In genomic region chr12:25251749-25252148, GRCh38 we compare ENCODE assay signal across 9 cellular contexts. TPM values are rescaled to one million over a fixed set of nuclear protein-coding genes. Genes with fewer than 3 reads are reported as not detected.
A peak's percentile ranks its signal among the peaks of the same experiment; 100 is the strongest.
DNase-seq lines count a peak whose midpoint lies in the region; ATAC-seq, FAIRE-seq and TF ChIP-seq lines count a peak whose summit lies in the region.
"Had no signal": no experiment of that assay in that cellular context is flagged by ENCODE, and none has a peak within 500 bp of the region (broad histone marks: within the 10 kb centered on the region; RNA-seq: fewer than 3 reads in every experiment).

No MANE protein-coding gene starts in this region.

- H3K27me3 ChIP-seq in CD8-positive, alpha-beta T cell (ENCODE audit: insufficient read depth, low read length): no peaks in the 10 kb centered on the region
- H3K27me3 ChIP-seq in PC-9 (ENCODE audit: insufficient read depth, low read depth) (no peaks in the 10 kb centered on the region), endothelial cell of umbilical vein (ENCODE audit: control insufficient read depth in 2 of 2, insufficient read depth in 2 of 2, low read length in 2 of 2) (peaks cover 9 to 25% of the 10 kb centered on the region in 2 experiments), osteoblast (ENCODE audit: insufficient read depth, low read length) (peaks cover 2% of the 10 kb centered on the region)

- TF ChIP-seq CTCF in CD8-positive, alpha-beta T cell (IDR thresholded peaks at IDR 0.05): no peak
- no peak for TF ChIP-seq CTCF in PC-9 (conservative IDR thresholded peaks at IDR 0.05)
- no peak for TF ChIP-seq CTCF in endothelial cell of umbilical vein (IDR thresholded peaks at IDR 0.05; ENCODE audit: extremely low read depth in 1 of 2, insufficient read depth in 1 of 2, low read depth in 1 of 2, low read length in 2 of 2)
- no peak for TF ChIP-seq CTCF in osteoblast (IDR thresholded peaks at IDR 0.05; ENCODE audit: extremely low read depth, low read depth, low read length)

- H3K4me2 ChIP-seq in PC-9 (peak overlapping the region; percentile 85), endothelial cell of umbilical vein (ENCODE audit: insufficient read depth, low read length) (peak overlapping the region; percentile 82), osteoblast (ENCODE audit: insufficient read depth, low read length) (peak overlapping the region; percentile 85)

- dilution Hi-C loops in endothelial cell of umbilical vein (cut with MboI; ENCODE audit: extremely low pct_ligation_motif_present, low sequenced_read_pairs): no loop called here

- H3K4me1 ChIP-seq in CD8-positive, alpha-beta T cell (ENCODE audit: insufficient read depth, low read length): peaks cover 11% of the 10 kb centered on the region
- H3K4me1 ChIP-seq in PC-9 (replicated peaks; ENCODE audit: insufficient read depth) (peaks cover 18% of the 10 kb centered on the region), endothelial cell of umbilical vein (ENCODE audit: control insufficient read depth, extremely low read depth, insufficient read depth, low read length) (peaks cover 10% of the 10 kb centered on the region), osteoblast (ENCODE audit: insufficient read depth, low read length) (peaks cover 7% of the 10 kb centered on the region)

- no peak for TF ChIP-seq POLR2A in endothelial cell of umbilical vein (IDR thresholded peaks at IDR 0.05; ENCODE audit: low read depth, low read length)

- peaks cover 17% of the 10 kb centered on the region for H3K36me3 Mint-ChIP-seq in CD8-positive, alpha-beta T cell

- no peak for DNase-seq in CD8-positive, alpha-beta T cell
- DNase-seq in PC-9: no peak
- no peak for DNase-seq in endothelial cell of umbilical vein (ENCODE audit: low read depth, low spot score)
- DNase-seq in osteoblast (ENCODE audit: insufficient read length, low spot score, missing footprints): no peak
- DNase-seq in ureter (ENCODE audit: low spot score): no peak
- DNase-seq in DMS153 treated with DMSO at 0.1 percent for 48 hours (lab: John Stamatoyannopoulos, UW; ENCODE audit: unreplicated experiment): no peak
- DNase-seq in DMS53 treated with DMSO at 0.1 percent for 48 hours (lab: John Stamatoyannopoulos, UW; ENCODE audit: unreplicated experiment): no peak
- DNase-seq: SHP77 treated with DMSO at 0.1 percent for 48 hours had no signal

- H2AFZ ChIP-seq in PC-9: peak overlapping the region; percentile 91
- H2AFZ ChIP-seq in endothelial cell of umbilical vein (ENCODE audit: low read depth, low read length): peak overlapping the region; percentile 93
- peak overlapping the region; percentile 89 for H2AFZ ChIP-seq in osteoblast (ENCODE audit: low read length)

- H3K4me1 Mint-ChIP-seq in CD8-positive, alpha-beta T cell (ENCODE audit: low read depth): peaks cover 36% of the 10 kb centered on the region

- BruUV-seq in PC-9 (replicated peaks; lab: Mats Ljungman, UMichigan): no TSS peak
- BruUV-seq in endothelial cell of umbilical vein (replicated peaks; lab: Mats Ljungman, UMichigan): no TSS peak

- peak overlapping the region; percentile 93 for H3K4me3 Mint-ChIP-seq in CD8-positive, alpha-beta T cell

- H3K79me2 ChIP-seq in PC-9 (ENCODE audit: low read depth) (peaks cover 35% of the 10 kb centered on the region), endothelial cell of umbilical vein (ENCODE audit: control insufficient read depth, insufficient read depth, low read length) (peaks cover 29% of the 10 kb centered on the region), osteoblast (ENCODE audit: insufficient read depth, low read length) (peaks cover 34% of the 10 kb centered on the region)

- CTCF ChIA-PET in CD8-positive, alpha-beta T cell (lab: Charles Lee): interaction anchor here (1.3 to 2.1 kb wide), 2 partner anchors 10 to 133 kb away, joined by 4 to 11 read pairs; no protein-coding TSS in a partner anchor
- CTCF ChIA-PET in PC-9 (lab: Charles Lee): no interaction called here
- CTCF ChIA-PET in endothelial cell of umbilical vein (lab: Charles Lee): interaction anchor here (0.8 kb wide), 1 partner anchor 10 kb away, joined by 3 read pairs; no protein-coding TSS in a partner anchor

- H3K9ac ChIP-seq in endothelial cell of umbilical vein (replicated peaks; ENCODE audit: extremely low read depth, insufficient read depth, low read length): peak overlapping the region; percentile 64

- no peaks in the 10 kb centered on the region for H3K9me1 ChIP-seq in endothelial cell of umbilical vein (replicated peaks; ENCODE audit: control insufficient read depth, extremely low read depth, insufficient read depth, low read length)

- no peaks in the 10 kb centered on the region for H3K27me3 Mint-ChIP-seq in CD8-positive, alpha-beta T cell (ENCODE audit: low read depth)

- intact Hi-C loops in CD8-positive, alpha-beta T cell (cut with DNase I, micrococcal nuclease): loop anchor here (1.0 to 5.0 kb wide), 6 partner anchors 29 to 201 kb away; partner anchors contain the start of genes DNAI7 (in 1 of the 2) and ETFRF1 (in 1 of the 2)
- intact Hi-C loops in PC-9 (cut with micrococcal nuclease; ENCODE audit: unreplicated experiment) (loop anchor here (2.0 to 10.0 kb wide), 3 partner anchors 57 to 1441 kb away; partner anchors contain the start of genes DNAI7 and ETFRF1), endothelial cell of umbilical vein (cut with micrococcal nuclease) (loop anchor here (5.0 kb wide), 1 partner anchor 76 kb away; no protein-coding TSS in a partner anchor)

- peak overlapping the region; percentile 79 for H3K4me3 ChIP-seq in CD8-positive, alpha-beta T cell (ENCODE audit: low read depth, low read length)
- peak overlapping the region; percentile 96 for H3K4me3 ChIP-seq in PC-9
- H3K4me3 ChIP-seq in endothelial cell of umbilical vein (replicated peaks in 1 of 3; ENCODE audit: insufficient read depth in 1 of 3, low read depth in 1 of 3, low read length in 3 of 3): peak overlapping the region; percentile 77 to 94 (median 78)
- peak overlapping the region; percentile 86 for H3K4me3 ChIP-seq in osteoblast (ENCODE audit: insufficient read depth, low read length)

- H3K9me3 Mint-ChIP-seq in CD8-positive, alpha-beta T cell: no peaks in the 10 kb centered on the region

- POLR2A ChIA-PET in CD8-positive, alpha-beta T cell (lab: Charles Lee): interaction anchor here (1.2 to 1.5 kb wide), 7 partner anchors 11 to 131 kb away, joined by 3 to 20 read pairs (median 5); no protein-coding TSS in a partner anchor
- POLR2A ChIA-PET in PC-9 (lab: Charles Lee; ENCODE audit: unreplicated experiment) (interaction anchor here (0.7 kb wide), 1 partner anchor 30 kb away, joined by 3 read pairs; no protein-coding TSS in a partner anchor), endothelial cell of umbilical vein (lab: Charles Lee) (no interaction called here)

- peak overlapping the region; percentile 57 for H3K27ac Mint-ChIP-seq in CD8-positive, alpha-beta T cell

- peak overlapping the region; percentile 67 for H3K27ac ChIP-seq in CD8-positive, alpha-beta T cell (ENCODE audit: low read depth, low read length)
- H3K27ac ChIP-seq in PC-9: peak overlapping the region; percentile 14; the same call in 1 of the 2 replicates
- H3K27ac ChIP-seq in endothelial cell of umbilical vein (ENCODE audit: insufficient read depth, low read depth, low read length): no peak overlapping the region
- H3K27ac ChIP-seq in osteoblast (ENCODE audit: low read depth, low read length): peak overlapping the region; percentile 43

- H3K9me2 ChIP-seq in PC-9 (ENCODE audit: insufficient read depth): no peaks in the 10 kb centered on the region

- ATAC-seq in CD8-positive, alpha-beta T cell: no peak
- ATAC-seq in GM19452 (IDR thresholded peaks at IDR 0.05; ENCODE audit: unreplicated experiment): no peak

- H3K36me3 ChIP-seq in CD8-positive, alpha-beta T cell (ENCODE audit: insufficient read depth, low read length): no peaks in the 10 kb centered on the region
- H3K36me3 ChIP-seq in PC-9 (ENCODE audit: low read depth) (no peaks in the 10 kb centered on the region), endothelial cell of umbilical vein (ENCODE audit: control insufficient read depth in 2 of 2, extremely low read depth in 1 of 2, insufficient read depth in 2 of 2, low read length in 2 of 2) (no peaks in the 10 kb centered on the region), osteoblast (ENCODE audit: insufficient read depth, low read length) (no peaks in the 10 kb centered on the region)

- H3K9me3 ChIP-seq in CD8-positive, alpha-beta T cell (ENCODE audit: low read length): no peaks in the 10 kb centered on the region
- H3K9me3 ChIP-seq in PC-9 (ENCODE audit: insufficient read depth, low read depth) (no peaks in the 10 kb centered on the region), endothelial cell of umbilical vein (replicated peaks; ENCODE audit: control insufficient read depth, insufficient read depth, low read length) (no peaks in the 10 kb centered on the region), osteoblast (ENCODE audit: low read depth, low read length) (no peaks in the 10 kb centered on the region)

- H3F3A ChIP-seq in PC-9 (ENCODE audit: insufficient read depth, low read depth): peaks cover 9% of the 10 kb centered on the region; the same call in 1 of the 2 replicates

- H4K20me1 ChIP-seq in PC-9 (ENCODE audit: insufficient read depth): 0 out of 2 replicates have a peak, but pooled peaks cover 4% of the 10 kb centered on the region
- peaks cover 4% of the 10 kb centered on the region for H4K20me1 ChIP-seq in endothelial cell of umbilical vein (replicated peaks; ENCODE audit: control insufficient read depth, extremely low read depth, insufficient read depth, low read length)
- H4K20me1 ChIP-seq in osteoblast (ENCODE audit: insufficient read depth, low read length): peaks cover 5% of the 10 kb centered on the region

- FAIRE-seq in endothelial cell of umbilical vein (lab: Jason Lieb, UNC): no peak

RNA-seq across cellular contexts. Expression of gene KRAS, which starts 1.0 kb away (rescaled TPM):
- total RNA-seq in CD8-positive, alpha-beta T cell: 10 to 100 TPM; 47.1 to 49.3 TPM
- total RNA-seq in PC-9 (2021) (34.0 and 40.0 TPM in 2 replicates), endothelial cell of umbilical vein (22.8 and 25.3 TPM in 2 replicates), osteoblast (18.5 and 23.9 TPM in 2 replicates), ureter (33.8 TPM)
- polyA plus RNA-seq in endothelial cell of umbilical vein: 7.3 and 9.1 TPM in 2 replicates
- 8.5 and 9.3 TPM in 2 replicates for polyA plus RNA-seq in endothelial cell of umbilical vein (2011; cell fraction: cytosol; rRNA removed)
- 6.7 and 9.8 TPM in 2 replicates for polyA plus RNA-seq in endothelial cell of umbilical vein (2011; cell fraction: nucleus; rRNA removed)
- polyA plus RNA-seq in endothelial cell of umbilical vein (2012): 14.4 and 15.9 TPM in 2 replicates
- 11.7 and 12.5 TPM in 2 replicates for polyA minus RNA-seq in endothelial cell of umbilical vein
- polyA minus RNA-seq in endothelial cell of umbilical vein (2011; cell fraction: cytosol; rRNA and poly(A)+ RNA removed): 8.6 TPM
- polyA minus RNA-seq in endothelial cell of umbilical vein (2011; cell fraction: nucleus; rRNA and poly(A)+ RNA removed): 10.0 and 14.7 TPM in 2 replicates

RNA-seq across cellular contexts. Expression of gene ETFRF1, which starts 56.7 kb away (rescaled TPM):
- total RNA-seq in CD8-positive, alpha-beta T cell: 10 to 100 TPM; 29.2 to 30.1 TPM
- total RNA-seq in PC-9 (2021) (11.6 and 15.9 TPM in 2 replicates), endothelial cell of umbilical vein (8.1 and 10.6 TPM in 2 replicates), osteoblast (27.9 and 28.0 TPM in 2 replicates), ureter (30.2 TPM)
- 4.2 and 6.9 TPM in 2 replicates for polyA plus RNA-seq in endothelial cell of umbilical vein
- 11.7 and 13.8 TPM in 2 replicates for polyA plus RNA-seq in endothelial cell of umbilical vein (2011; cell fraction: cytosol; rRNA removed)
- 6.6 and 7.3 TPM in 2 replicates for polyA plus RNA-seq in endothelial cell of umbilical vein (2011; cell fraction: nucleus; rRNA removed)
- 6.7 and 14.0 TPM in 2 replicates for polyA plus RNA-seq in endothelial cell of umbilical vein (2012)
- polyA minus RNA-seq in endothelial cell of umbilical vein: 1.5 and 3.2 TPM in 2 replicates
- polyA minus RNA-seq in endothelial cell of umbilical vein (2011; cell fraction: cytosol; rRNA and poly(A)+ RNA removed): 5.5 TPM
- polyA minus RNA-seq in endothelial cell of umbilical vein (2011; cell fraction: nucleus; rRNA and poly(A)+ RNA removed): 6.7 and 12.9 TPM in 2 replicates

RNA-seq across cellular contexts. Expression of gene DNAI7, which starts 56.8 kb away (rescaled TPM):
- under 1 TPM; 0.16 to 0.53 TPM for total RNA-seq in CD8-positive, alpha-beta T cell
- 2.4 and 2.9 TPM in 2 replicates for total RNA-seq in PC-9 (2021)
- not detected in 2 replicates for total RNA-seq in endothelial cell of umbilical vein
- polyA plus RNA-seq in endothelial cell of umbilical vein: not detected in 2 replicates
- not detected in 2 replicates for polyA plus RNA-seq in endothelial cell of umbilical vein (2011; cell fraction: cytosol; rRNA removed)
- 0.37 TPM in 1 of 2 replicates, not detected in the other for polyA plus RNA-seq in endothelial cell of umbilical vein (2011; cell fraction: nucleus; rRNA removed)
- not detected in 2 replicates for polyA plus RNA-seq in endothelial cell of umbilical vein (2012)
- not detected in 2 replicates for polyA minus RNA-seq in endothelial cell of umbilical vein
- not detected for polyA minus RNA-seq in endothelial cell of umbilical vein (2011; cell fraction: cytosol; rRNA and poly(A)+ RNA removed)
- not detected in 2 replicates for polyA minus RNA-seq in endothelial cell of umbilical vein (2011; cell fraction: nucleus; rRNA and poly(A)+ RNA removed)
- 0.29 and 0.36 TPM in 2 replicates for total RNA-seq in osteoblast
- 1.5 TPM for total RNA-seq in ureter
